In the genomic region with DNA sequence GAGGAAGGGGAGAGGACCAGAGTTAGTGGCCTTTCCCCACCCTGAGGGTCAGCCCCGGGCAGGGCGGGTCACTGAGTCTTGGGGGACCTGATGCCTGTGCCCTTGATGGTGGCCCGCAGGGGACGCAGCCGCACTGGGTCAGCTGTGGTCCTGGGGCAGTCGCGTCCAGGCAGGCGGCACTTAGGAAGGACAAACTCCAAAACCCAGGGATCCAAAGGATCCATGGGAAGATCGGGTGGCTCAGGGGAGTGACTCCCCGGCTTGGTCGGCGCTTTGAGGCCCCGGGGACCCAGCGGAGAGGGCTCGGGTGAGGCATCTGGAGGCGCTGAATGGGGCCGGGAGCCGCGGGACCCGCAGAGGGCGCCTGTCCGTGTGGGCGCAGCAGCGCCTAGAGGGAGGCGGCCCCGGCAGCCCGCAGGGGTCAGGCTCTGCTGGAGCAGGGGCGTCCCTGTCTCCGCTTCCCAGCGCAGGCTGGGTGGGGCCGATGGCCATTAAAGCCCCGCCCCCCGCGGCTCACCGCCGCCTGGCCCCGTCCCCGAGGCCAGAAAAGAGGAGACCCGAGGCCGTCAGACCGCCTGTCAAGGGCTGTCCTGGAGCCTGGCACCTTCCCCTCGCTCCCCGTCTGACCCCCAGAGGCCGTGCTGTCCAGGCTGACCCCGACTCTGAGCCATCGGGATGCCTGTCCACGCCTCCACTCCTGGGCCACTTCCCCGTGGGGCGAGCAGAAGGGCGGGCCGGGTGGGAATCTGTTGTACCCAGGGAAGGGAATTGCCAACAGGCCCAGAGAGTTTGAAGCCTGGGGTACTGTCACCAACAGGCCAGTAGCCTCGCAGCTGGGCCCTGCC, we compare ENCODE assay signal across 8 cellular contexts. TPM values are rescaled to one million over a fixed set of nuclear protein-coding genes. Genes with fewer than 3 reads are reported as not detected.
DNase-seq lines count a peak whose midpoint lies in the region; ATAC-seq lines count a peak whose summit lies in the region.

No MANE protein-coding gene starts in this region.

- no peak overlapping the region for H3K4me3 ChIP-seq in adipocyte (ENCODE audit: low read length)
- H3K4me3 ChIP-seq in iPS-18a (ENCODE audit: low read length) = peak overlapping the region; percentile 51
- peak overlapping the region; percentile 3 to 40 (median 21) for H3K4me3 ChIP-seq in skin epidermis
- H3K4me3 ChIP-seq in Karpas-422 (ENCODE audit: low read length) = no peak overlapping the region

- H3K4me2 ChIP-seq in Karpas-422 (ENCODE audit: low read depth, low read length, poor library complexity, severe bottlenecking) = no peak overlapping the region

- ATAC-seq in Right ventricle myocardium inferior (peak; percentile 87), GM19463 (IDR thresholded peaks at IDR 0.05; ENCODE audit: unreplicated experiment) (no peak), GM19328 (IDR thresholded peaks at IDR 0.05; ENCODE audit: unreplicated experiment) (no peak)

- peaks cover 20% of the 10 kb centered on the region for H3K36me3 ChIP-seq in adipocyte (ENCODE audit: control insufficient read depth, insufficient read depth, low read length, severe bottlenecking)
- no peaks in the 10 kb centered on the region for H3K36me3 ChIP-seq in iPS-18a (ENCODE audit: control insufficient read depth, low read depth, low read length)
- H3K36me3 ChIP-seq in Karpas-422 (ENCODE audit: insufficient read depth, low read length) = no peaks in the 10 kb centered on the region

- H3K79me2 ChIP-seq in Karpas-422 (ENCODE audit: low read length) = no peaks in the 10 kb centered on the region

- H3K27ac ChIP-seq in iPS-18a (ENCODE audit: low read length) = no peak overlapping the region
- H3K27ac ChIP-seq in skin epidermis = peak overlapping the region in 8 of 21 experiments; percentile 6 to 73 (median 31)
- no peak overlapping the region for H3K27ac ChIP-seq in Karpas-422 (ENCODE audit: low read length)

- DNase-seq in Right ventricle myocardium inferior (ENCODE audit: missing footprints) (peak; percentile 84), cardiac septum (ENCODE audit: low spot score) (no peak), adipocyte (ENCODE audit: low read depth) (peak; percentile 26), Karpas-422 (no peak)

- intact Hi-C loops in Right ventricle myocardium inferior (cut with DNase I) = loop anchor here (2.0 to 10.0 kb wide), 2 partner anchors 28 to 52 kb away; a partner anchor contains a TSS
- intact Hi-C loops in cardiac septum (cut with DNase I) = no loop called here

- no peaks in the 10 kb centered on the region for H3K9me3 ChIP-seq in adipocyte (ENCODE audit: control insufficient read depth, low read length)
- H3K9me3 ChIP-seq in iPS-18a (ENCODE audit: control insufficient read depth, low read depth, low read length) = no peaks in the 10 kb centered on the region
- no peaks in the 10 kb centered on the region for H3K9me3 ChIP-seq in Karpas-422 (ENCODE audit: low read length)

- H3K4me1 ChIP-seq in adipocyte (ENCODE audit: control insufficient read depth, insufficient read depth, low read length) = peaks cover 66% of the 10 kb centered on the region
- H3K4me1 ChIP-seq in iPS-18a (ENCODE audit: control insufficient read depth, low read depth, low read length) = peaks cover 4% of the 10 kb centered on the region
- no peaks in the 10 kb centered on the region for H3K4me1 ChIP-seq in Karpas-422 (ENCODE audit: low read length)

- H3K27me3 ChIP-seq in adipocyte (replicated peaks; ENCODE audit: control insufficient read depth, insufficient read depth, low read length) (no peaks in the 10 kb centered on the region), iPS-18a (ENCODE audit: control insufficient read depth, insufficient read depth, low read length) (peaks cover 21% of the 10 kb centered on the region), Karpas-422 (ENCODE audit: low read length) (no peaks in the 10 kb centered on the region)

- no peak overlapping the region for H2AFZ ChIP-seq in Karpas-422 (ENCODE audit: low read length)

- H3K9me2 ChIP-seq in Karpas-422 (replicated peaks; ENCODE audit: insufficient read depth, low read length) = no peaks in the 10 kb centered on the region

- H4K20me1 ChIP-seq in Karpas-422 (ENCODE audit: insufficient read depth, low read depth, low read length) = no peaks in the 10 kb centered on the region

- H3K9ac ChIP-seq in adipocyte (ENCODE audit: low read length) = peak overlapping the region; percentile 86
- H3K9ac ChIP-seq in iPS-18a (ENCODE audit: low read length) = no peak overlapping the region
- no peak overlapping the region for H3K9ac ChIP-seq in Karpas-422 (ENCODE audit: low read length)

RNA-seq across cellular contexts. Expression of a gene that starts 17.4 kb away (rescaled TPM):
- total RNA-seq in Right ventricle myocardium inferior (6.7 TPM), cardiac septum (1.9 TPM)
- not detected in 2 replicates for total RNA-seq in Karpas-422 (2014; rRNA removed; shearing (Covaris generic); ENCODE audit: low replicate concordance)

RNA-seq across cellular contexts. Expression of a gene that starts 18.8 kb away (rescaled TPM):
- total RNA-seq in Right ventricle myocardium inferior (40.7 TPM), cardiac septum (28.3 TPM)
- 49.9 and 62.5 TPM in 2 replicates for total RNA-seq in Karpas-422 (2014; rRNA removed; shearing (Covaris generic); ENCODE audit: low replicate concordance)

RNA-seq across cellular contexts. Expression of a gene that starts 27.8 kb away (rescaled TPM):
- total RNA-seq in Right ventricle myocardium inferior = 19.1 TPM
- 17.3 TPM for total RNA-seq in cardiac septum
- 33.5 and 39.2 TPM in 2 replicates for total RNA-seq in Karpas-422 (2014; rRNA removed; shearing (Covaris generic); ENCODE audit: low replicate concordance)

RNA-seq across cellular contexts. Expression of a gene that starts 40.0 kb away (rescaled TPM):
- total RNA-seq in Right ventricle myocardium inferior (0.78 TPM), cardiac septum (1.1 TPM)
- total RNA-seq in Karpas-422 (2014; rRNA removed; shearing (Covaris generic); ENCODE audit: low replicate concordance) = not detected in 2 replicates

RNA-seq across cellular contexts. Expression of a gene that starts 52.6 kb away (rescaled TPM):
- 10.6 TPM for total RNA-seq in Right ventricle myocardium inferior
- total RNA-seq in cardiac septum = 19.5 TPM
- total RNA-seq in Karpas-422 (2014; rRNA removed; shearing (Covaris generic); ENCODE audit: low replicate concordance) = 79.3 and 84.6 TPM in 2 replicates

Comparison
In these comparisons a context has a peak if more than half of its experiments do, and no peak if none do; other contexts are left out.
1. DNase-seq: peak in Right ventricle myocardium inferior (single experiment) and adipocyte (single experiment); none in cardiac septum (single experiment) and Karpas-422 (single experiment).
2. H3K4me3 ChIP-seq: peak in iPS-18a (single experiment) and skin epidermis (7 of 7); none in adipocyte (single experiment) and Karpas-422 (single experiment).